ENCODE assay signal across 11 cellular contexts in the genomic region with DNA sequence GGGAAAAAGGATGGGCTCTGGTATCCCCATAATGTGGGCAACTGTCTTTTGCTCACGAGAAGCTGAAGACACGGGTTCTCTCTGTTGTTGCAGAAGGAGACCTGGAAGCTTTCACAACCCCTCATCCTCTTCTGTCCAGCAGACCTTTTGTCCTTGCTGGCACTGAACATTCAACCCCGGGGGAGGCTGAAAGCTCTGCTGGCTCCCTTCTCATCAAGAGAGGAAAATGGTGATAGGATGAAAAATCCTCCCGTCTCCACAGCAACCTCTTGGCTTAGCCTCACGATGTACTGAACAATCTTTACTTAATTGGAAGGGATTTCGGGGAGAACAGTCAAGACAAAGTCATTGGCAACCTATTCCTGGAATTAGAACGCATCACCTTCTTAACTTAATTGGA. TPM values are rescaled to one million over a fixed set of nuclear protein-coding genes. Genes with fewer than 3 reads are reported as not detected.
DNase-seq lines count a peak whose midpoint lies in the region; FAIRE-seq and TF ChIP-seq lines count a peak whose summit lies in the region.
"Had no signal": no experiment of that assay in that cellular context is flagged by ENCODE, and none has a peak within 500 bp of the region (broad histone marks: within the 10 kb centered on the region; RNA-seq: fewer than 3 reads in every experiment).

No MANE protein-coding gene starts in this region.

- TF ChIP-seq POLR2A in transverse colon (IDR thresholded peaks at IDR 0.05) = no peak

- H3K27me3 ChIP-seq in astrocyte (ENCODE audit: insufficient read depth, low read length) = no peaks in the 10 kb centered on the region
- H3K27me3 ChIP-seq in osteoblast (ENCODE audit: insufficient read depth, low read length) = no peaks in the 10 kb centered on the region
- H3K27me3 ChIP-seq in transverse colon = no peaks in the 10 kb centered on the region
- H3K27me3 ChIP-seq: brain microvascular endothelial cell had no signal

- H3K79me2 ChIP-seq in astrocyte (ENCODE audit: insufficient read depth, low read length) (peaks cover 88% of the 10 kb centered on the region), osteoblast (ENCODE audit: insufficient read depth, low read length) (peaks cover 77% of the 10 kb centered on the region)

- no peaks in the 10 kb centered on the region for H3K27me3 Mint-ChIP-seq in astrocyte (ENCODE audit: low read depth, unreplicated experiment)
- H3K27me3 Mint-ChIP-seq: CD8-positive, alpha-beta memory T cell had no signal

- H3K9me3 ChIP-seq in astrocyte (ENCODE audit: insufficient read depth, low read depth, low read length) (no peaks in the 10 kb centered on the region), osteoblast (ENCODE audit: low read depth, low read length) (no peaks in the 10 kb centered on the region), transverse colon (no peaks in the 10 kb centered on the region)

- H3K4me1 ChIP-seq in astrocyte (ENCODE audit: insufficient read depth, low read length) (peaks cover 48% of the 10 kb centered on the region), osteoblast (ENCODE audit: insufficient read depth, low read length) (peaks cover 44% of the 10 kb centered on the region), transverse colon (peaks cover 37 to 49% (median 42%) of the 10 kb centered on the region in 4 donors)

- in situ Hi-C loops in transverse colon (cut with MboI; ENCODE audit: low pct_ligation_motif_present in 1 of 4, low pct_unique_long_range_greater_than_20kb in 1 of 4, low sequenced_read_pairs in 3 of 4) = no loop called here

- H3K9ac ChIP-seq in astrocyte (ENCODE audit: low read length) = no peak overlapping the region

- intact Hi-C loops in transverse colon (cut with DNase I; ENCODE audit: low total_unique reads) = no loop called here

- TF ChIP-seq CTCF in astrocyte (IDR thresholded peaks at IDR 0.05; ENCODE audit: insufficient read depth, low read depth, low read length) = no peak
- TF ChIP-seq CTCF in fibroblast of mammary gland (conservative IDR thresholded peaks at IDR 0.05; ENCODE audit: control insufficient read depth, insufficient read depth, low read depth, low read length) = no peak
- no peak for TF ChIP-seq CTCF in osteoblast (IDR thresholded peaks at IDR 0.05; ENCODE audit: extremely low read depth, low read depth, low read length)
- no peak for TF ChIP-seq CTCF in transverse colon (IDR thresholded peaks at IDR 0.05)
- TF ChIP-seq CTCF in D721Med (IDR thresholded peaks at IDR 0.05; ENCODE audit: insufficient read depth, missing control alignments) = no peak

- peaks cover 90% of the 10 kb centered on the region for H4K20me1 ChIP-seq in astrocyte (ENCODE audit: insufficient read depth, low read length)
- H4K20me1 ChIP-seq in osteoblast (ENCODE audit: insufficient read depth, low read length) = no peaks in the 10 kb centered on the region

- DNase-seq in astrocyte (ENCODE audit: low read depth) = no peak
- DNase-seq in fibroblast of mammary gland (ENCODE audit: low read depth) = peak; percentile 85
- no peak for DNase-seq in osteoblast (ENCODE audit: insufficient read length, low spot score, missing footprints)
- DNase-seq in transverse colon = no peak
- DNase-seq in activated naive CD4-positive, alpha-beta T cell treated with anti-CD3 and anti-CD28 coated beads, Interleukin-2, amount 50 U/mL, for 16 hours = no peak
- DNase-seq in Kasumi-1 (lab: John Stamatoyannopoulos, UW) = no peak
- no peak for DNase-seq in D721Med (ENCODE audit: insufficient read length, low spot score)
- DNase-seq: brain microvascular endothelial cell; CD8-positive, alpha-beta memory T cell; PC-9 had no signal

- no peaks in the 10 kb centered on the region for H3K9me3 Mint-ChIP-seq in astrocyte (ENCODE audit: unreplicated experiment)
- H3K9me3 Mint-ChIP-seq: CD8-positive, alpha-beta memory T cell; mesothelial cell of epicardium had no signal

- no peak for TF ChIP-seq EP300 in transverse colon (IDR thresholded peaks at IDR 0.05; ENCODE audit: low read depth)

- H3K36me3 Mint-ChIP-seq in astrocyte (ENCODE audit: low read depth, unreplicated experiment) = peaks cover 15% of the 10 kb centered on the region

- H2AFZ ChIP-seq in astrocyte (ENCODE audit: low read depth, low read length) (no peak overlapping the region), osteoblast (ENCODE audit: low read length) (no peak overlapping the region)
- H2AFZ ChIP-seq: PC-9 had no signal

- H3K4me2 ChIP-seq in astrocyte (ENCODE audit: low read length) = no peak overlapping the region
- H3K4me2 ChIP-seq in osteoblast (ENCODE audit: insufficient read depth, low read length) = no peak overlapping the region
- H3K4me2 ChIP-seq: PC-9 had no signal

- peaks cover 32% of the 10 kb centered on the region for H3K4me1 Mint-ChIP-seq in astrocyte (ENCODE audit: low read depth, unreplicated experiment)
- H3K4me1 Mint-ChIP-seq: mesothelial cell of epicardium had no signal

- H3K4me3 ChIP-seq in astrocyte (ENCODE audit: insufficient read depth, low read depth, low read length) = no peak overlapping the region
- no peak overlapping the region for H3K4me3 ChIP-seq in fibroblast of mammary gland (ENCODE audit: control insufficient read depth, low read depth, low read length)
- H3K4me3 ChIP-seq in osteoblast (ENCODE audit: insufficient read depth, low read length) = no peak overlapping the region
- no peak overlapping the region for H3K4me3 ChIP-seq in transverse colon
- H3K4me3 ChIP-seq: PC-9 had no signal

- peaks cover 6% of the 10 kb centered on the region for H3K36me3 ChIP-seq in astrocyte (ENCODE audit: insufficient read depth, low read length)
- H3K36me3 ChIP-seq in osteoblast (ENCODE audit: insufficient read depth, low read length) = peaks cover 13% of the 10 kb centered on the region
- no peaks in the 10 kb centered on the region for H3K36me3 ChIP-seq in transverse colon

- H3K4me3 Mint-ChIP-seq in astrocyte (ENCODE audit: unreplicated experiment) = no peak overlapping the region
- H3K4me3 Mint-ChIP-seq: CD8-positive, alpha-beta memory T cell; mesothelial cell of epicardium had no signal

- FAIRE-seq in astrocyte (lab: Jason Lieb, UNC) (no peak), D721Med (lab: Jason Lieb, UNC) (no peak)

- H3K27ac ChIP-seq in astrocyte (ENCODE audit: low read depth, low read length) (peak overlapping the region; percentile 72), osteoblast (ENCODE audit: low read depth, low read length) (peak overlapping the region; percentile 97), transverse colon (peak overlapping the region; percentile 81 to 90 (median 86))
- H3K27ac ChIP-seq: brain microvascular endothelial cell, PC-9 had no signal

- no peak overlapping the region for H3K27ac Mint-ChIP-seq in astrocyte (ENCODE audit: unreplicated experiment)
- H3K27ac Mint-ChIP-seq: mesothelial cell of epicardium had no signal

- WGBS in transverse colon (ENCODE audit: low coverage in 1 of 2), 2 donors = 76 to 83% methylated on average over 7 of the region's 7 CpGs

RNA-seq across cellular contexts. Expression of gene ELK3, which starts 39.0 kb away (rescaled TPM):
- 54.8 and 62.7 TPM in 2 replicates for total RNA-seq in astrocyte
- 27.5 and 30.1 TPM in 2 replicates for total RNA-seq in osteoblast
- total RNA-seq in transverse colon = 10 to 100 TPM in 1 of 4 donors, 1 to 10 TPM in 3; 2.2 to 11.3 (median 5.3) TPM
